1 cellular context compared by ENCODE assay signal in the genomic region with DNA sequence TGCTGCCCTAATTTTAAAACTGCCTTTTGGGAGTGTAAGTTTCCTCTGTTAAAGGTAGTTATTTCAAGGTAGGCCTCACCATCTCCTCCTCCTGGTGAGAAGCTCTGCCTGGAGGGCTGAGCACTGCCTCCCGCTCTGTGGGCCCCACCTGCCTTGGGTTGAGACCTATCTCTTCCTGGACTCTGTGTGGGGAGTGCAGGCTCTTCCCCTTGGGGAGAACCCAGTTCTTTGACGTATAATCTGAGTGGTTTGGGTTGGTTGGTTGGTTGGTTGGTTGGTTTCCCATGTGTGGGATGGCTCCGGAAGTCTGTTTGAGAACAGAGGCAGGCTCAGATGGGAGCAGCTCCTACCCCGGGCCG.
TF ChIP-seq lines count a peak whose summit lies in the region.

No MANE protein-coding gene starts in this region.

TF ChIP-seq in liver, 16 proteins besides CTCF, POLR2A, EP300 and RAD21 (continued from another document):
- TF ChIP-seq, protein P1, sequence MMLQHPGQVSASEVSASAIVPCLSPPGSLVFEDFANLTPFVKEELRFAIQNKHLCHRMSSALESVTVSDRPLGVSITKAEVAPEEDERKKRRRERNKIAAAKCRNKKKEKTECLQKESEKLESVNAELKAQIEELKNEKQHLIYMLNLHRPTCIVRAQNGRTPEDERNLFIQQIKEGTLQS (IDR thresholded peaks at IDR 0.05): no peak
